8 cellular contexts compared by ENCODE assay signal in genomic region chr4:82360298-82361177, GRCh38. TPM values are rescaled to one million over a fixed set of nuclear protein-coding genes. Genes with fewer than 3 reads are reported as not detected.
A peak's percentile ranks its signal among the peaks of the same experiment; 100 is the strongest.
DNase-seq lines count a peak whose midpoint lies in the region; ATAC-seq and TF ChIP-seq lines count a peak whose summit lies in the region.

No MANE protein-coding gene starts in this region.

- no peak for TF ChIP-seq EP300 in gastroesophageal sphincter (IDR thresholded peaks at IDR 0.05)

- TF ChIP-seq CTCF in WTC11 (IDR thresholded peaks at IDR 0.05): peak; percentile 16; the same call in 1 of the 2 replicates
- peak; percentile 41 to 76 (median 56) for TF ChIP-seq CTCF in gastroesophageal sphincter (IDR thresholded peaks at IDR 0.05)
- peak; percentile 63 for TF ChIP-seq CTCF in psoas muscle (IDR thresholded peaks at IDR 0.05)

- no peak overlapping the region for H3K4me3 Mint-ChIP-seq in WTC11

- WGBS in gastroesophageal sphincter (ENCODE audit: low coverage in 1 of 2), 2 donors: 77 to 81% methylated on average over 4 of the region's 4 CpGs
- WGBS in psoas muscle, 3 donors: 88 to 95% (median 89%) methylated on average over 4 of the region's 4 CpGs

- no peaks in the 10 kb centered on the region for H3K27me3 Mint-ChIP-seq in WTC11 (ENCODE audit: low read depth)

- TF ChIP-seq POLR2A in gastroesophageal sphincter (IDR thresholded peaks at IDR 0.05): no peak

- H3K36me3 Mint-ChIP-seq in WTC11: peaks cover 44% of the 10 kb centered on the region

- no peaks in the 10 kb centered on the region for H3K9me3 Mint-ChIP-seq in WTC11

- H3K27me3 ChIP-seq in gastroesophageal sphincter (no peaks in the 10 kb centered on the region), psoas muscle (ENCODE audit: insufficient read depth in 3 of 3, low read length in 2 of 3) (no peaks in the 10 kb centered on the region)

- DNase-seq in DMS53 treated with DMSO at 0.1 percent for 48 hours (lab: John Stamatoyannopoulos, UW; ENCODE audit: unreplicated experiment): peak; percentile 5
- DNase-seq in WTC11 (ENCODE audit: low spot score): no peak
- no peak for DNase-seq in psoas muscle
- DNase-seq in DMS79 (lab: John Stamatoyannopoulos, UW): no peak
- DNase-seq in NCI-H1694 (lab: John Stamatoyannopoulos, UW): no peak

- CTCF ChIA-PET in WTC11 (lab: Charles Lee): interaction anchor here (0.5 to 3.1 kb wide), 13 partner anchors 11 to 911 kb away, joined by 3 to 21 read pairs (median 3); no protein-coding TSS in a partner anchor

- peaks cover 11 to 19% of the 10 kb centered on the region in 2 donors for H3K36me3 ChIP-seq in gastroesophageal sphincter
- peaks cover 6 to 31% of the 10 kb centered on the region in 2 donors for H3K36me3 ChIP-seq in psoas muscle (ENCODE audit: insufficient read depth in 1 of 2, low read depth in 1 of 2)

- H3K27ac ChIP-seq in gastroesophageal sphincter (peak overlapping the region; percentile 27 to 55 (median 42)), psoas muscle (no peak overlapping the region)

- peaks cover 35% of the 10 kb centered on the region for H3K4me1 Mint-ChIP-seq in WTC11

- intact Hi-C loops in psoas muscle (cut with DNase I): no loop called here

- POLR2A ChIA-PET in WTC11 (lab: Charles Lee): interaction anchor here (1.7 to 2.4 kb wide), 2 partner anchors 13 to 69 kb away, joined by 8 to 9 read pairs; partner anchors contain the start of gene HNRNPD

- H3K4me1 ChIP-seq in gastroesophageal sphincter (peaks cover 21 to 99% (median 50%) of the 10 kb centered on the region in 3 donors), psoas muscle (peaks cover 77% of the 10 kb centered on the region)

- ATAC-seq in HG03175 (IDR thresholded peaks at IDR 0.05; ENCODE audit: unreplicated experiment): peak; percentile 69
- peak; percentile 63 for ATAC-seq in WTC11
- ATAC-seq in gastroesophageal sphincter: peak; percentile 55
- ATAC-seq in psoas muscle: peak; percentile 61 to 83 (median 72)
- ATAC-seq in GM18511 (IDR thresholded peaks at IDR 0.05; ENCODE audit: unreplicated experiment): no peak

- H3K27ac Mint-ChIP-seq in WTC11: no peak overlapping the region

- no peaks in the 10 kb centered on the region for H3K9me3 ChIP-seq in gastroesophageal sphincter
- no peaks in the 10 kb centered on the region for H3K9me3 ChIP-seq in psoas muscle

- H3K4me3 ChIP-seq in gastroesophageal sphincter (no peak overlapping the region), psoas muscle (no peak overlapping the region)

TF ChIP-seq in WTC11, 78 proteins besides CTCF, POLR2A, EP300 and RAD21:
- TF ChIP-seq, protein P1, sequence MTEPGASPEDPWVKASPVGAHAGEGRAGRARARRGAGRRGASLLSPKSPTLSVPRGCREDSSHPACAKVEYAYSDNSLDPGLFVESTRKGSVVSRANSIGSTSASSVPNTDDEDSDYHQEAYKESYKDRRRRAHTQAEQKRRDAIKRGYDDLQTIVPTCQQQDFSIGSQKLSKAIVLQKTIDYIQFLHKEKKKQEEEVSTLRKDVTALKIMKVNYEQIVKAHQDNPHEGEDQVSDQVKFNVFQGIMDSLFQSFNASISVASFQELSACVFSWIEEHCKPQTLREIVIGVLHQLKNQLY (CRISPR knock-in tag; IDR thresholded peaks at IDR 0.05): no peak
- TF ChIP-seq ZNF512 (CRISPR knock-in tag; IDR thresholded peaks at IDR 0.05; ENCODE audit: borderline replicate concordance) (no peak), NFYB (CRISPR knock-in tag; conservative IDR thresholded peaks at IDR 0.05; ENCODE audit: low read depth) (no peak), CDX4 (CRISPR knock-in tag; IDR thresholded peaks at IDR 0.05; ENCODE audit: borderline replicate concordance) (no peak), USF2 (CRISPR knock-in tag; IDR thresholded peaks at IDR 0.05) (no peak), ZNF423 (CRISPR knock-in tag; IDR thresholded peaks at IDR 0.05) (no peak), AR (CRISPR knock-in tag; IDR thresholded peaks at IDR 0.05) (no peak), CREM (CRISPR knock-in tag; IDR thresholded peaks at IDR 0.05) (no peak)
- TF ChIP-seq, protein P2, sequence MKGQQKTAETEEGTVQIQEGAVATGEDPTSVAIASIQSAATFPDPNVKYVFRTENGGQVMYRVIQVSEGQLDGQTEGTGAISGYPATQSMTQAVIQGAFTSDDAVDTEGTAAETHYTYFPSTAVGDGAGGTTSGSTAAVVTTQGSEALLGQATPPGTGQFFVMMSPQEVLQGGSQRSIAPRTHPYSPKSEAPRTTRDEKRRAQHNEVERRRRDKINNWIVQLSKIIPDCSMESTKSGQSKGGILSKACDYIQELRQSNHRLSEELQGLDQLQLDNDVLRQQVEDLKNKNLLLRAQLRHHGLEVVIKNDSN (CRISPR knock-in tag; IDR thresholded peaks at IDR 0.05): no peak
- TF ChIP-seq, protein P3, sequence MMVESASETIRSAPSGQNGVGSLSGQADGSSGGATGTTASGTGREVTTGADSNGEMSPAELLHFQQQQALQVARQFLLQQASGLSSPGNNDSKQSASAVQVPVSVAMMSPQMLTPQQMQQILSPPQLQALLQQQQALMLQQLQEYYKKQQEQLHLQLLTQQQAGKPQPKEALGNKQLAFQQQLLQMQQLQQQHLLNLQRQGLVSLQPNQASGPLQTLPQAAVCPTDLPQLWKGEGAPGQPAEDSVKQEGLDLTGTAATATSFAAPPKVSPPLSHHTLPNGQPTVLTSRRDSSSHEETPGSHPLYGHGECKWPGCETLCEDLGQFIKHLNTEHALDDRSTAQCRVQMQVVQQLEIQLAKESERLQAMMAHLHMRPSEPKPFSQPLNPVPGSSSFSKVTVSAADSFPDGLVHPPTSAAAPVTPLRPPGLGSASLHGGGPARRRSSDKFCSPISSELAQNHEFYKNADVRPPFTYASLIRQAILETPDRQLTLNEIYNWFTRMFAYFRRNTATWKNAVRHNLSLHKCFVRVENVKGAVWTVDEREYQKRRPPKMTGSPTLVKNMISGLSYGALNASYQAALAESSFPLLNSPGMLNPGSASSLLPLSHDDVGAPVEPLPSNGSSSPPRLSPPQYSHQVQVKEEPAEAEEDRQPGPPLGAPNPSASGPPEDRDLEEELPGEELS (CRISPR knock-in tag; IDR thresholded peaks at IDR 0.05): no peak
- TF ChIP-seq, protein P4, sequence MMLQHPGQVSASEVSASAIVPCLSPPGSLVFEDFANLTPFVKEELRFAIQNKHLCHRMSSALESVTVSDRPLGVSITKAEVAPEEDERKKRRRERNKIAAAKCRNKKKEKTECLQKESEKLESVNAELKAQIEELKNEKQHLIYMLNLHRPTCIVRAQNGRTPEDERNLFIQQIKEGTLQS (CRISPR knock-in tag; conservative IDR thresholded peaks at IDR 0.05): no peak

RNA-seq across cellular contexts. Expression of gene HNRNPD, which starts 13.3 kb away (rescaled TPM):
- 493 to 580 TPM (median 496 TPM) in 3 replicates for total RNA-seq in WTC11 (2021)
- 10 to 100 TPM; 47.8 to 82.5 (median 72.8) TPM for total RNA-seq in gastroesophageal sphincter
- 100 to 1,000 TPM in 3 of 4 donors, 10 to 100 TPM in 1; 82.0 to 139 (median 115) TPM for total RNA-seq in psoas muscle
- 100 to 1,000 TPM in 2 of 3 donors, 10 to 100 TPM in 1; 92.7 to 158 (median 117) TPM for polyA plus RNA-seq in psoas muscle
